21 cellular contexts compared by ENCODE assay signal in the genomic region with DNA sequence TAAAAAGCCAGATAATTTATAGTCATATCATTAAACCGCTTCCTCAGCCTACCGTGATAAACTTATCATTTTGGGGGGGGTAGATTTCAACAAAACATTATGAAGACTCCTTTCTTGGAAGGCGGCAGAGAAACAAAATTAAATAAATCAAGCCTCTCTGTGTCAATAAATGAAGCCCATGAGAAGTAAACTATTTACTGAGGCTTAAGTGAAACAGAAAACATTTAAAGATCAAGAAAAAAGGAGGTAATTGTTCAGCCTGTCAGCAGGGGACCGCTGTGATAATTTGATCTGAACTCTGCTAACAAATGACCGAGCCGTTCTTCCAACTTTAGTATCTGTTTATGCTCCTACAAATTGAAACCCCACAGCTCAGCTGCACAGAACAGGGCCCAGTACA.
"Had no signal": no experiment of that assay in that cellular context is flagged by ENCODE, and none has a peak within 500 bp of the region (broad histone marks: within the 10 kb centered on the region; RNA-seq: fewer than 3 reads in every experiment).

No MANE protein-coding gene starts in this region.

- H3K27me3 ChIP-seq: breast epithelium, heart right ventricle had no signal

- H3K4me3 ChIP-seq: breast epithelium, gastroesophageal sphincter, heart right ventricle, mucosa of descending colon, psoas muscle, spleen, stomach, thoracic aorta had no signal

- ATAC-seq: gastroesophageal sphincter, heart right ventricle, left lobe of liver, mucosa of descending colon, natural killer cell, psoas muscle, sciatic nerve had no signal

- H3K27ac ChIP-seq: epithelial cell of prostate, gastroesophageal sphincter, heart right ventricle, psoas muscle, spleen, stomach, thoracic aorta had no signal

- H3K4me1 ChIP-seq: breast epithelium, gastroesophageal sphincter, psoas muscle, spleen had no signal

- H3K9me3 ChIP-seq: breast epithelium, gastroesophageal sphincter, heart right ventricle, mucosa of descending colon, psoas muscle, spleen, stomach, thoracic aorta had no signal

- H3K36me3 ChIP-seq: breast epithelium, gastroesophageal sphincter, heart right ventricle, spleen, stomach, thoracic aorta had no signal

- DNase-seq: activated CD4-positive, CD25-positive, alpha-beta regulatory T cell treated with anti-CD3 and anti-CD28 coated beads, Interleukin-2, amount 50 U/mL, for 72 hours; activated naive CD4-positive, alpha-beta T cell; activated naive CD8-positive, alpha-beta T cell treated with anti-CD3 and anti-CD28 coated beads, Interleukin-2, amount 10 ng/mL, durations not matched to agents 7 days and 5 days; activated T-cell treated with anti-CD3 and anti-CD28 coated beads for 4 hours; aorta; dermis blood vessel endothelial cell; heart right ventricle; islet precursor cell; mammary epithelial cell; mucosa of descending colon; natural killer cell; psoas muscle; spleen; stimulated activated CD4-positive, alpha-beta T cell treated with anti-CD3 and anti-CD28 coated beads, Interleukin-2, amount 100 ng/mL, for 24 hours; stomach had no signal
